In the genomic region with DNA sequence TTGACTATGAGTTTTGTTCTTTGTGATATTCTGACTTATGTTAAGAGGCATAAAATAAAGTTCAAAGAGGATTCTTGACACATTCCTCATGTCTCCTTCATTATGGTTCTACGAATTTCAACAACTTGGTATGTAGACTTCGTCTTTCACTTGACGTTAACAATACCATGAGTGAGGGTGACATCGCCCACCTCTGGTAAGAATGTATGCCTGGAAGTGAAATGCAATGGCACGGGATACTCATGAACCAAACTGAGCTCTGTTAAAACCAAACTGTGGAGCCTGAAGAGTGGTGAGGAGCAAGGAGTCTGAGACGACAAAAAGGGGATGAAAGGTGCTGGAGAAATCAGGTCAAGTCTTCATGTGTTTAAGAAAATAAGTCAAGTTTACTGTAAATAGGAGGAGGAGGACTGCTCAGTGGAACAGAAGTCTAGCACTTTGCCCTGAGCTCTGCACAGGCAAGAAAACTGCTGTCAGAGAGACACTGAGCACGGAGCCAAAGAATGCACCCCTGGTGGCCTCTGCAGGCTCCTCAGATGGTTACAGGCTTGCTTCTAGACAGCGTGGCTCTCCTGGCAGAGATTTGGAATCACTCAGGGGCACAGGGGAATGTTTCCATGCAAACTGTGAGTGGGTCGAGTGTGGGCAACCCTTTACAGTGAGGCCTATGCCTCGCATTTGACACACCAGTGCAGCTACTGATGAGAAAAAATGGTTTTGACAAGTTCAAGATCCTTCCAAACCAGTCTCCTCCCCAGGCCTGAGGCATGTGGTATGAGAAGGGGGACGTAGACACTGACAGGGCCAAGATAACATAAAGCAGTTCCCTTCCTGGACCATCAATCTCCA, we compare ENCODE assay signal across 18 cellular contexts.
DNase-seq lines count a peak whose midpoint lies in the region; TF ChIP-seq lines count a peak whose summit lies in the region.
"Had no signal": no experiment of that assay in that cellular context is flagged by ENCODE, and none has a peak within 500 bp of the region (broad histone marks: within the 10 kb centered on the region; RNA-seq: fewer than 3 reads in every experiment).

No MANE protein-coding gene starts in this region.

- no peak overlapping the region for H3K27ac ChIP-seq in left ventricle myocardium inferior (replicated peaks)
- H3K27ac ChIP-seq in neural progenitor cell: no peak overlapping the region
- H3K27ac ChIP-seq: SK-N-MC had no signal

- no peak overlapping the region for H3K9ac ChIP-seq in neural progenitor cell

- H3K36me3 ChIP-seq in left ventricle myocardium inferior (no peaks in the 10 kb centered on the region), neural progenitor cell (no peaks in the 10 kb centered on the region)

- intact Hi-C loops in left ventricle myocardium inferior (cut with micrococcal nuclease): no loop called here

- H3K4me3 ChIP-seq in left ventricle myocardium inferior (no peak overlapping the region), neural progenitor cell (no peak overlapping the region)
- H3K4me3 ChIP-seq: SK-N-MC had no signal

- H3K27me3 Mint-ChIP-seq in neural progenitor cell (ENCODE audit: insufficient read depth, low read depth): peaks cover 2% of the 10 kb centered on the region

- no peaks in the 10 kb centered on the region for H4K20me1 ChIP-seq in neural progenitor cell (ENCODE audit: low read depth)

- H3K27me3 ChIP-seq in left ventricle myocardium inferior (ENCODE audit: low read depth) (peaks cover 3% of the 10 kb centered on the region), neural progenitor cell (no peaks in the 10 kb centered on the region)

- no peak overlapping the region for H3K4me3 Mint-ChIP-seq in neural progenitor cell
- H3K4me3 Mint-ChIP-seq: CD8-positive, alpha-beta memory T cell had no signal

- TF ChIP-seq CTCF in left ventricle myocardium inferior (IDR thresholded peaks at IDR 0.05; ENCODE audit: borderline replicate concordance): peak; percentile 47
- no peak for TF ChIP-seq CTCF in neural progenitor cell (IDR thresholded peaks at IDR 0.05)

- H3K4me1 ChIP-seq in left ventricle myocardium inferior (no peaks in the 10 kb centered on the region), neural progenitor cell (no peaks in the 10 kb centered on the region)

- no peak overlapping the region for H3K4me2 ChIP-seq in neural progenitor cell

- no peaks in the 10 kb centered on the region for H3K9me3 Mint-ChIP-seq in neural progenitor cell

- peak overlapping the region; percentile 58 for H3K27ac Mint-ChIP-seq in neural progenitor cell
- H3K27ac Mint-ChIP-seq: CD8-positive, alpha-beta memory T cell had no signal

- DNase-seq in ELF-1 (ENCODE audit: low read depth, low spot score): peak; percentile 14
- DNase-seq in NAMALWA (ENCODE audit: low spot score): peak; percentile 22
- DNase-seq in left ventricle myocardium inferior: no peak
- DNase-seq in neural progenitor cell (ENCODE audit: low spot score): peak; percentile 11
- DNase-seq in effector CD8-positive, alpha-beta T cell (lab: John Stamatoyannopoulos, UW): no peak
- no peak for DNase-seq in NCI-H82 (lab: John Stamatoyannopoulos, UW)
- no peak for DNase-seq in Ammon's horn (ENCODE audit: low spot score)
- DNase-seq: C1 segment of cervical spinal cord; CD8-positive, alpha-beta memory T cell; Kasumi-1; MM.1S; NCI-H1092 treated with DMSO at 0.1 percent for 48 hours; NCI-H2081; NCI-H2171 treated with DMSO at 0.1 percent for 48 hours; NCI-H446; NCI-H526 treated with DMSO at 0.1 percent for 48 hours; SHP77 had no signal

- no peak overlapping the region for H2AFZ ChIP-seq in neural progenitor cell (replicated peaks)

- no peaks in the 10 kb centered on the region for H3F3A ChIP-seq in neural progenitor cell (ENCODE audit: low read depth)

- H3K9me3 ChIP-seq in left ventricle myocardium inferior (replicated peaks): no peaks in the 10 kb centered on the region
- H3K9me3 ChIP-seq in neural progenitor cell (ENCODE audit: low read depth): no peaks in the 10 kb centered on the region

- H3K79me2 ChIP-seq in neural progenitor cell (ENCODE audit: low read depth): no peaks in the 10 kb centered on the region

- peaks cover 3% of the 10 kb centered on the region for H3K4me1 Mint-ChIP-seq in neural progenitor cell
- H3K4me1 Mint-ChIP-seq: CD8-positive, alpha-beta memory T cell had no signal

- no peaks in the 10 kb centered on the region for H3K36me3 Mint-ChIP-seq in neural progenitor cell
- H3K36me3 Mint-ChIP-seq: CD8-positive, alpha-beta memory T cell had no signal

Comparison
In these comparisons a context has a peak if more than half of its experiments do, and no peak if none do; other contexts are left out.
1. DNase-seq: peak in ELF-1 (single experiment), NAMALWA (single experiment) and neural progenitor cell (single experiment); none in left ventricle myocardium inferior (single experiment), effector CD8-positive, alpha-beta T cell (single experiment), NCI-H82 (single experiment) and Ammon's horn (single experiment).